ENCODE assay signal across 8 cellular contexts in genomic region chr20:54680872-54681297, GRCh38.
DNase-seq lines count a peak whose midpoint lies in the region; ATAC-seq, FAIRE-seq and TF ChIP-seq lines count a peak whose summit lies in the region.

No MANE protein-coding gene starts in this region.

- ATAC-seq in body of pancreas = peak; percentile 68
- ATAC-seq in HepG2 = peak; percentile 74
- no peak for ATAC-seq in HG02973 (IDR thresholded peaks at IDR 0.05; ENCODE audit: unreplicated experiment)
- ATAC-seq in HG02610 (IDR thresholded peaks at IDR 0.05; ENCODE audit: unreplicated experiment) = no peak

- POLR2A ChIA-PET in HepG2 (lab: Yijun Ruan, JAX) = no interaction called here

- H3K27me3 ChIP-seq in body of pancreas = no peaks in the 10 kb centered on the region
- peaks cover 0 to 17% of the 10 kb centered on the region in 2 experiments; a peak in 2 of 5 replicates for H3K27me3 ChIP-seq in HepG2 (ENCODE audit: control insufficient read depth in 1 of 2, insufficient read depth in 2 of 2, low read length in 2 of 2)

- WGBS in body of pancreas, 2 donors = 18% methylated on average over 12 of the region's 12 CpGs
- WGBS in HepG2 (ENCODE audit: low lambda C conversion rate) = 19% methylated on average over 12 of the region's 12 CpGs

- no peak overlapping the region for H3K4me3 ChIP-seq in GM12864 (ENCODE audit: low read depth, low read length)
- H3K4me3 ChIP-seq in body of pancreas = no peak overlapping the region
- H3K4me3 ChIP-seq in HepG2 (replicated peaks in 1 of 3; ENCODE audit: insufficient read depth in 1 of 3, low read depth in 2 of 3, low read length in 3 of 3) = no peak overlapping the region

- H3K27ac ChIP-seq in body of pancreas (no peak overlapping the region), HepG2 (ENCODE audit: extremely low read length, insufficient read depth, low read length) (no peak overlapping the region)

- 0 out of 2 replicates have a peak, but pooled peaks cover 2% of the 10 kb centered on the region for H4K20me1 ChIP-seq in HepG2 (ENCODE audit: insufficient read depth, low read length)

- FAIRE-seq in HepG2 (lab: Jason Lieb, UNC) = peak; percentile 97

- no peak overlapping the region for H2AFZ ChIP-seq in HepG2 (ENCODE audit: low read length)

- TF ChIP-seq CTCF in GM12864 (IDR thresholded peaks at IDR 0.05; ENCODE audit: low read depth, low read length, missing control alignments) (peak; percentile 66), body of pancreas (IDR thresholded peaks at IDR 0.05) (peak; percentile 38 to 81 (median 66)), HepG2 (CRISPR knock-in tag; IDR thresholded peaks at IDR 0.05) (peak; percentile 78)

- H3K9me3 Mint-ChIP-seq in immature natural killer cell = no peaks in the 10 kb centered on the region

- TF ChIP-seq RAD21 in HepG2 (CRISPR knock-in tag; IDR thresholded peaks at IDR 0.05) = 0 out of 2 replicates have a peak, but pooled peaks have one; percentile 32

- TF ChIP-seq POLR2A in body of pancreas (IDR thresholded peaks at IDR 0.05) (no peak), HepG2 (IDR thresholded peaks at IDR 0.05; ENCODE audit: insufficient read depth in 1 of 2, low read depth in 2 of 2, low read length in 2 of 2) (no peak)

- intact Hi-C loops in body of pancreas (cut with DNase I) (no loop called here), HepG2 (cut with micrococcal nuclease; ENCODE audit: unreplicated experiment) (loop anchor here (1.0 to 2.0 kb wide), 2 partner anchors 45 to 1664 kb away; no protein-coding TSS in a partner anchor)

- no peaks in the 10 kb centered on the region for H3K4me1 Mint-ChIP-seq in immature natural killer cell

- in situ Hi-C loops in HepG2 (cut with HindIII; ENCODE audit: extremely low pct_ligation_motif_present, low pct_unique_long_range_greater_than_20kb) = loop anchor here (5.0 to 10.0 kb wide), 2 partner anchors 1576 to 1654 kb away; no protein-coding TSS in a partner anchor

- H3K4me3 Mint-ChIP-seq in immature natural killer cell = no peak overlapping the region

- no peak overlapping the region for H3K9ac ChIP-seq in HepG2 (ENCODE audit: insufficient read depth, low read depth, low read length)

- no peaks in the 10 kb centered on the region for H3K79me2 ChIP-seq in HepG2 (ENCODE audit: insufficient read depth, low read length)

- H3K36me3 ChIP-seq in body of pancreas (replicated peaks in 1 of 2; ENCODE audit: insufficient read depth in 1 of 2, low read depth in 2 of 2) = no peaks in the 10 kb centered on the region
- H3K36me3 ChIP-seq in HepG2 (replicated peaks in 1 of 2; ENCODE audit: control insufficient read depth in 1 of 2, insufficient read depth in 2 of 2, low read length in 2 of 2) = no peaks in the 10 kb centered on the region

- H3K4me2 ChIP-seq in HepG2 (ENCODE audit: low read depth, low read length) = no peak overlapping the region

- no peaks in the 10 kb centered on the region for H3K9me3 ChIP-seq in body of pancreas
- no peaks in the 10 kb centered on the region for H3K9me3 ChIP-seq in HepG2 (ENCODE audit: low read length)

- BruUV-seq in HepG2 (replicated peaks; lab: Mats Ljungman, UMichigan) = no TSS peak

- CTCF ChIA-PET in HepG2 (lab: Yijun Ruan, JAX; ENCODE audit: low intra/inter-chr PET ratio, low total read pairs) = interaction anchor here (1.1 to 2.3 kb wide), 6 partner anchors 12 to 1662 kb away, joined by 3 to 13 read pairs (median 5); no protein-coding TSS in a partner anchor

- H3K4me1 ChIP-seq in body of pancreas (peaks cover 14% of the 10 kb centered on the region), HepG2 (ENCODE audit: insufficient read depth, low read length) (no peaks in the 10 kb centered on the region)

- peaks cover 0 to 7% (median 1%) of the 10 kb centered on the region in 3 donors for H3K27me3 Mint-ChIP-seq in immature natural killer cell (ENCODE audit: low read depth in 3 of 3)

- H3K27ac Mint-ChIP-seq in immature natural killer cell = no peak overlapping the region

- peak; percentile 48 for DNase-seq in AG20443 (ENCODE audit: low spot score)
- no peak for DNase-seq in GM12864 (ENCODE audit: low read depth)
- peak; percentile 22 for DNase-seq in NCI-H460 (ENCODE audit: extremely low read depth, low read depth)
- peak; percentile 28 to 60 (median 48) for DNase-seq in body of pancreas
- DNase-seq in HepG2 (ENCODE audit: low spot score) = peak; percentile 65
- DNase-seq in immature natural killer cell = no peak

- H3K36me3 Mint-ChIP-seq in immature natural killer cell = no peaks in the 10 kb centered on the region

- no peak for TF ChIP-seq EP300 in HepG2 (IDR thresholded peaks at IDR 0.05; ENCODE audit: low read depth in 2 of 2, low read length in 2 of 2)
- TF ChIP-seq EP300 in HepG2 (CRISPR knock-in tag; IDR thresholded peaks at IDR 0.05; ENCODE audit: borderline replicate concordance) = no peak

TF ChIP-seq in HepG2, 621 proteins besides CTCF, POLR2A, EP300 and RAD21 (continues in another document):
- 0 out of 2 replicates have a peak, but pooled peaks have one; percentile 37 for TF ChIP-seq SIX1 (CRISPR knock-in tag; IDR thresholded peaks at IDR 0.05; ENCODE audit: borderline replicate concordance)
- peak; percentile 75; the same call in 1 of the 2 replicates for TF ChIP-seq ZNF362 (CRISPR knock-in tag; IDR thresholded peaks at IDR 0.05; ENCODE audit: borderline replicate concordance)
- peak; percentile 21; the same call in 1 of the 2 replicates for TF ChIP-seq ZNF331 (CRISPR knock-in tag; IDR thresholded peaks at IDR 0.05)
- 0 out of 2 replicates have a peak, but pooled peaks have one; percentile 22 for TF ChIP-seq IRF2 (CRISPR knock-in tag; IDR thresholded peaks at IDR 0.05)
- TF ChIP-seq ZNF614 (CRISPR knock-in tag; IDR thresholded peaks at IDR 0.05; ENCODE audit: borderline replicate concordance) = 0 out of 2 replicates have a peak, but pooled peaks have one; percentile 30
- TF ChIP-seq KDM3A (CRISPR knock-in tag; IDR thresholded peaks at IDR 0.05; ENCODE audit: low read depth) = no peak
- peak; percentile 48; the same call in 1 of the 2 replicates for TF ChIP-seq TFDP2 (CRISPR knock-in tag; IDR thresholded peaks at IDR 0.05)
- TF ChIP-seq SOX13 (IDR thresholded peaks at IDR 0.05) = no peak
- TF ChIP-seq SOX13 (CRISPR knock-in tag; conservative IDR thresholded peaks at IDR 0.05 in 1 of 2, IDR thresholded peaks at IDR 0.05 in 1 of 2) = 0 out of 4 replicates have a peak, but pooled peaks of 1 of the 2 experiments have one; percentile 41
- peak; percentile 45; the same call in 1 of the 2 replicates for TF ChIP-seq SMAD3 (CRISPR knock-in tag; IDR thresholded peaks at IDR 0.05)
- TF ChIP-seq HOXA5 (CRISPR knock-in tag; IDR thresholded peaks at IDR 0.05) = peak; percentile 63; the same call in 1 of the 2 replicates
- TF ChIP-seq BCL6 (CRISPR knock-in tag; IDR thresholded peaks at IDR 0.05) = peak; percentile 15; the same call in 1 of the 2 replicates
- peak; percentile 63; the same call in 1 of the 2 replicates for TF ChIP-seq SMC3 (IDR thresholded peaks at IDR 0.05; ENCODE audit: low read length)

Comparison
In these comparisons a context has a peak if more than half of its experiments do, and no peak if none do; other contexts are left out.
1. DNase-seq: peak in AG20443 (single experiment), NCI-H460 (single experiment), body of pancreas (4 of 4) and HepG2 (single experiment); none in GM12864 (single experiment) and immature natural killer cell (0 of 3).
2. ATAC-seq: peak in body of pancreas (single experiment) and HepG2 (single experiment); none in HG02973 (single experiment) and HG02610 (single experiment).
3. Peak in every context shown above with its lines, with median percentiles within 50 percentile points of each other: CTCF ChIP-seq.